16 cellular contexts compared by ENCODE assay signal in genomic region chr1:69940816-69941215, GRCh38.
DNase-seq lines count a peak whose midpoint lies in the region; ATAC-seq and TF ChIP-seq lines count a peak whose summit lies in the region.
"Had no signal": no experiment of that assay in that cellular context is flagged by ENCODE, and none has a peak within 500 bp of the region (broad histone marks: within the 10 kb centered on the region; RNA-seq: fewer than 3 reads in every experiment).

No MANE protein-coding gene starts in this region.

- no peak for TF ChIP-seq RAD21 in SK-N-SH (IDR thresholded peaks at IDR 0.05; ENCODE audit: low read length)

- no peak overlapping the region for H2AFZ ChIP-seq in SK-N-SH (ENCODE audit: low read depth)
- H2AFZ ChIP-seq in OCI-LY3 (ENCODE audit: low read depth, low read length): no peak overlapping the region
- no peak overlapping the region for H2AFZ ChIP-seq in mesenchymal stem cell (ENCODE audit: low read depth, low read length)

- no peak overlapping the region for H2BK5ac ChIP-seq in mesenchymal stem cell (ENCODE audit: low read depth, low read length, poor library complexity, severe bottlenecking)

- no peak overlapping the region for H2BK120ac ChIP-seq in mesenchymal stem cell (ENCODE audit: low read depth, low read length)

- POLR2A ChIA-PET in SK-N-SH (lab: Yijun Ruan, JAX): no interaction called here

- H3K9ac ChIP-seq in SK-N-SH: no peak overlapping the region
- no peak overlapping the region for H3K9ac ChIP-seq in OCI-LY3 (ENCODE audit: low read length)
- H3K9ac ChIP-seq in mesenchymal stem cell (ENCODE audit: low read length): no peak overlapping the region
- H3K9ac ChIP-seq: BLaER1 had no signal

- no peak overlapping the region for H3K4me3 ChIP-seq in SK-N-SH (ENCODE audit: low read depth in 2 of 2, low read length in 1 of 2)
- H3K4me3 ChIP-seq in OCI-LY3 (ENCODE audit: low read length): no peak overlapping the region
- H3K4me3 ChIP-seq in mesenchymal stem cell (ENCODE audit: insufficient read depth in 1 of 2, low read depth in 1 of 2, low read length in 2 of 2): no peak overlapping the region
- H3K4me3 ChIP-seq: BLaER1 had no signal

- no peak overlapping the region for H2BK15ac ChIP-seq in mesenchymal stem cell (ENCODE audit: low read depth, poor library complexity, severe bottlenecking)

- DNase-seq in SK-N-SH: no peak
- DNase-seq in mesenchymal stem cell: no peak
- DNase-seq in stimulated activated CD4-positive, alpha-beta T cell treated with anti-CD3 and anti-CD28 coated beads, Interleukin-4, amount 100 ng/mL, for 24 hours: no peak
- no peak for DNase-seq in GF-D8 (lab: John Stamatoyannopoulos, UW)
- DNase-seq in T-helper 2 cell treated with Interferon-gamma antibody and Interleukin-4, amounts not matched to agents 5 μg/mL and 100 μg/mL, for 36 hours (ENCODE audit: low spot score): no peak
- DNase-seq: AML-193; Caco-2; CD8-positive, alpha-beta memory T cell; DMS 273 treated with DMSO at 0.1 percent for 48 hours; H7 had no signal

- H3K27me3 Mint-ChIP-seq in T-helper 2 cell treated with Interferon-gamma antibody and Interleukin-4, amounts not matched to agents 5 μg/mL and 100 μg/mL, for 36 hours (ENCODE audit: low read depth): no peaks in the 10 kb centered on the region
- H3K27me3 Mint-ChIP-seq: CD8-positive, alpha-beta memory T cell had no signal

- H3K27me3 ChIP-seq in SK-N-SH (ENCODE audit: insufficient read depth): no peaks in the 10 kb centered on the region
- no peaks in the 10 kb centered on the region for H3K27me3 ChIP-seq in OCI-LY3 (ENCODE audit: low read depth, low read length)
- no peaks in the 10 kb centered on the region for H3K27me3 ChIP-seq in mesenchymal stem cell (ENCODE audit: control insufficient read depth in 1 of 2, insufficient read depth in 1 of 2, low read length in 2 of 2)
- H3K27me3 ChIP-seq: BLaER1 had no signal

- no peak for TF ChIP-seq CTCF in SK-N-SH (IDR thresholded peaks at IDR 0.05)
- TF ChIP-seq CTCF in OCI-LY3 (IDR thresholded peaks at IDR 0.05; ENCODE audit: low read depth, low read length): no peak

- no peak for TF ChIP-seq EP300 in SK-N-SH (IDR thresholded peaks at IDR 0.05; ENCODE audit: borderline replicate concordance in 1 of 2, low read depth in 1 of 2, low read length in 1 of 2)

- no peak overlapping the region for H3K18ac ChIP-seq in mesenchymal stem cell (ENCODE audit: low read depth in 1 of 2, low read length in 2 of 2)

- no peak overlapping the region for H3K23ac ChIP-seq in mesenchymal stem cell (ENCODE audit: low read length in 2 of 2)

- no peak overlapping the region for H3K27ac Mint-ChIP-seq in T-helper 2 cell treated with Interferon-gamma antibody and Interleukin-4, amounts not matched to agents 5 μg/mL and 100 μg/mL, for 36 hours
- H3K27ac Mint-ChIP-seq: CD8-positive, alpha-beta memory T cell had no signal

- H3K4ac ChIP-seq in mesenchymal stem cell (ENCODE audit: low read depth in 1 of 2, low read length in 2 of 2): no peak overlapping the region

- peak overlapping the region; percentile 30; the same call in 1 of the 2 replicates for H3K4me2 ChIP-seq in SK-N-SH
- peak overlapping the region; percentile 22; the same call in 1 of the 2 replicates for H3K4me2 ChIP-seq in OCI-LY3 (ENCODE audit: low read length)
- H3K4me2 ChIP-seq in mesenchymal stem cell (ENCODE audit: low read length, poor library complexity, severe bottlenecking): no peak overlapping the region
- H3K4me2 ChIP-seq: BLaER1 had no signal

- H3K79me1 ChIP-seq in mesenchymal stem cell (replicated peaks; ENCODE audit: low read length, poor library complexity, severe bottlenecking): no peaks in the 10 kb centered on the region

- no peak for ATAC-seq in SK-N-SH treated with all-trans-retinoic acid at 6 μM for 48 hours
- ATAC-seq in HG03432 (IDR thresholded peaks at IDR 0.05; ENCODE audit: unreplicated experiment): peak; percentile 72
- ATAC-seq: HepG2 had no signal

- no peaks in the 10 kb centered on the region for H3F3A ChIP-seq in SK-N-SH (replicated peaks; ENCODE audit: insufficient read depth)

- H3K27ac ChIP-seq in SK-N-SH (ENCODE audit: low read depth in 2 of 2, low read length in 1 of 2): no peak overlapping the region
- no peak overlapping the region for H3K27ac ChIP-seq in OCI-LY3 (ENCODE audit: low read length)
- H3K27ac ChIP-seq in mesenchymal stem cell (ENCODE audit: low read length, poor library complexity, severe bottlenecking): no peak overlapping the region
- H3K27ac ChIP-seq: 22Rv1, BLaER1 had no signal

- H4K91ac ChIP-seq in mesenchymal stem cell (ENCODE audit: low read length): no peak overlapping the region

- H3K79me2 ChIP-seq in SK-N-SH (ENCODE audit: insufficient read depth) (no peaks in the 10 kb centered on the region), OCI-LY3 (ENCODE audit: low read length) (no peaks in the 10 kb centered on the region)

- H4K20me1 ChIP-seq in SK-N-SH (ENCODE audit: insufficient read depth) (no peaks in the 10 kb centered on the region), OCI-LY3 (ENCODE audit: insufficient read depth, low read length) (no peaks in the 10 kb centered on the region)
- H4K20me1 ChIP-seq: BLaER1 had no signal

- 60% methylated on average over 3 of the region's 3 CpGs for WGBS in SK-N-SH (ENCODE audit: low lambda C conversion rate)
- WGBS in mesenchymal stem cell: 90% methylated on average over 2 of the region's 3 CpGs

- CTCF ChIA-PET in SK-N-SH (lab: Yijun Ruan, JAX): interaction anchor here (1.3 kb wide), 1 partner anchor 19 kb away, joined by 3 read pairs; no protein-coding TSS in a partner anchor

- H3K36me3 Mint-ChIP-seq in T-helper 2 cell treated with Interferon-gamma antibody and Interleukin-4, amounts not matched to agents 5 μg/mL and 100 μg/mL, for 36 hours (ENCODE audit: low read depth): no peaks in the 10 kb centered on the region
- H3K36me3 Mint-ChIP-seq: CD8-positive, alpha-beta memory T cell had no signal

- no peaks in the 10 kb centered on the region for H3K9me2 ChIP-seq in SK-N-SH

- peak overlapping the region; percentile 41 for H4K8ac ChIP-seq in mesenchymal stem cell (ENCODE audit: low read length)

- H3K36me3 ChIP-seq in SK-N-SH (replicated peaks in 1 of 2; ENCODE audit: control insufficient read depth in 1 of 2, insufficient read depth in 2 of 2, low read length in 1 of 2) (no peaks in the 10 kb centered on the region), OCI-LY3 (replicated peaks; ENCODE audit: low read depth, low read length) (no peaks in the 10 kb centered on the region), mesenchymal stem cell (ENCODE audit: control insufficient read depth in 1 of 2, insufficient read depth in 2 of 2, low read depth in 1 of 2, low read length in 2 of 2) (no peaks in the 10 kb centered on the region)
- H3K36me3 ChIP-seq: BLaER1 had no signal

- H3K4me3 Mint-ChIP-seq in T-helper 2 cell treated with Interferon-gamma antibody and Interleukin-4, amounts not matched to agents 5 μg/mL and 100 μg/mL, for 36 hours: no peak overlapping the region
- H3K4me3 Mint-ChIP-seq: CD8-positive, alpha-beta memory T cell had no signal

- H3K14ac ChIP-seq in mesenchymal stem cell (ENCODE audit: low read length in 2 of 2): no peak overlapping the region

- peaks cover 6% of the 10 kb centered on the region for H3K9me3 Mint-ChIP-seq in T-helper 2 cell treated with Interferon-gamma antibody and Interleukin-4, amounts not matched to agents 5 μg/mL and 100 μg/mL, for 36 hours

- no peaks in the 10 kb centered on the region for H3K4me1 ChIP-seq in SK-N-SH (ENCODE audit: control insufficient read depth in 1 of 2, insufficient read depth in 2 of 2, low read depth in 1 of 2, low read length in 1 of 2)
- no peaks in the 10 kb centered on the region for H3K4me1 ChIP-seq in OCI-LY3 (ENCODE audit: low read length)
- no peaks in the 10 kb centered on the region for H3K4me1 ChIP-seq in mesenchymal stem cell (ENCODE audit: control insufficient read depth, insufficient read depth, low read depth, low read length)
- H3K4me1 ChIP-seq: BLaER1, Caco-2 had no signal

- no peaks in the 10 kb centered on the region for H3K4me1 Mint-ChIP-seq in T-helper 2 cell treated with Interferon-gamma antibody and Interleukin-4, amounts not matched to agents 5 μg/mL and 100 μg/mL, for 36 hours (ENCODE audit: low read depth)
- H3K4me1 Mint-ChIP-seq: CD8-positive, alpha-beta memory T cell had no signal

- H3K9me3 ChIP-seq in SK-N-SH (peaks cover 2% of the 10 kb centered on the region; the same call in 1 of the 2 replicates), OCI-LY3 (ENCODE audit: insufficient read depth, low read length) (no peaks in the 10 kb centered on the region), mesenchymal stem cell (ENCODE audit: control insufficient read depth, low read length) (no peaks in the 10 kb centered on the region)
- H3K9me3 ChIP-seq: BLaER1, Caco-2 had no signal

- H2AK5ac ChIP-seq in mesenchymal stem cell (ENCODE audit: low read length, severe bottlenecking): no peak overlapping the region

- no peak overlapping the region for H2BK12ac ChIP-seq in mesenchymal stem cell (ENCODE audit: low read length in 2 of 2)

TF ChIP-seq in SK-N-SH treated with all-trans-retinoic acid at 6 μM for 48 hours, 23 proteins besides CTCF, POLR2A, EP300 and RAD21 (continues in another document):
- TF ChIP-seq CSRNP3 (CRISPR knock-in tag; IDR thresholded peaks at IDR 0.05) (no peak), ESRRG (CRISPR knock-in tag; IDR thresholded peaks at IDR 0.05) (no peak), CREB5 (CRISPR knock-in tag; IDR thresholded peaks at IDR 0.05; ENCODE audit: low read depth) (no peak), ZFP3 (CRISPR knock-in tag; IDR thresholded peaks at IDR 0.05) (no peak), ZNF565 (CRISPR knock-in tag; conservative IDR thresholded peaks at IDR 0.05; ENCODE audit: low read depth) (no peak)
